ENCODE assay signal across 15 cellular contexts in the genomic region with DNA sequence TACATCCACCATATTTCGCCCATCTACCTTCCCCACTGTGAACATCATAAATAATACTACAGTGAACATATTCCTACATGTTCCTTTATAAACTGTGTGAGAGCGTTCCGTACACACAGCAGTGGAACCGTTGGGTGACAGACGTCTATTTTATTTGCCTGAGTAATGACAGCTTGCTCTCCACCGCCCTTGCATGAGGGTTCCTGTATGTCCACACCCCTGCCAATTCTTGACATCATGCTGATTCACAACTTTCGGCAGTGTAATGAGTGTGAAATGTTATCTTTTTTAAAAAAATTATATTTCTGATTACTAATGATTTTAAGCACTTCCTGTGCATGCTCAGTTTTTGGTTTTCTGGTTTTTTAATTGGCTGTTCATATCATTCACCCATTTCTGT. TPM values are rescaled to one million over a fixed set of nuclear protein-coding genes. Genes with fewer than 3 reads are reported as not detected.
DNase-seq lines count a peak whose midpoint lies in the region; ATAC-seq, FAIRE-seq and TF ChIP-seq lines count a peak whose summit lies in the region.
"Had no signal": no experiment of that assay in that cellular context is flagged by ENCODE, and none has a peak within 500 bp of the region (broad histone marks: within the 10 kb centered on the region; RNA-seq: fewer than 3 reads in every experiment).

No MANE protein-coding gene starts in this region.

- POLR2A ChIA-PET in K562 (lab: Yijun Ruan, JAX), result no interaction called here

- no peaks in the 10 kb centered on the region for H4K20me1 ChIP-seq in K562 (replicated peaks; ENCODE audit: control insufficient read depth, insufficient read depth, low read length)
- H4K20me1 ChIP-seq: BLaER1 had no signal

- H3K14ac ChIP-seq in trophoblast cell (ENCODE audit: low read length), result no peak overlapping the region

- intact Hi-C loops in K562 (cut with micrococcal nuclease), result no loop called here

- H2AK5ac ChIP-seq in trophoblast cell (ENCODE audit: low read length), result no peak overlapping the region

- BruUV-seq in K562 (replicated peaks; lab: Mats Ljungman, UMichigan), result no TSS peak

- peaks cover 4% of the 10 kb centered on the region for H3K79me2 ChIP-seq in K562 (ENCODE audit: control insufficient read depth, insufficient read depth, low read length)
- peaks cover 6% of the 10 kb centered on the region for H3K79me2 ChIP-seq in trophoblast cell (ENCODE audit: control insufficient read depth, insufficient read depth, low read length, poor library complexity)

- H3K4me2 ChIP-seq in K562 (ENCODE audit: insufficient read depth, low read length) (peak overlapping the region; percentile 29; the same call in 1 of the 2 replicates), trophoblast cell (ENCODE audit: low read length) (no peak overlapping the region)
- H3K4me2 ChIP-seq: BLaER1 had no signal

- H3K27ac ChIP-seq in K562 (ENCODE audit: extremely low read depth, low read depth, low read length) (peak overlapping the region; percentile 44), trophoblast cell (ENCODE audit: low read depth, low read length) (no peak overlapping the region)
- H3K27ac ChIP-seq: BLaER1, gastroesophageal sphincter had no signal

- no peak overlapping the region for H2BK12ac ChIP-seq in trophoblast cell (ENCODE audit: low read length)

- H3K9ac ChIP-seq in K562 (ENCODE audit: insufficient read depth in 1 of 2, low read depth in 2 of 2, low read length in 2 of 2), result peak overlapping the region in 1 of 2 experiments; percentile 8; a peak in 1 of 4 replicates
- H3K9ac ChIP-seq in trophoblast cell (ENCODE audit: low read length), result no peak overlapping the region
- H3K9ac ChIP-seq: BLaER1 had no signal

- no peak overlapping the region for H2BK120ac ChIP-seq in trophoblast cell (ENCODE audit: insufficient read depth, low read length, poor library complexity)

- FAIRE-seq in K562 (lab: Jason Lieb, UNC), result peak; percentile 46
- FAIRE-seq: TTC549 had no signal

- H3K4me1 ChIP-seq in K562 (replicated peaks in 1 of 2; ENCODE audit: control insufficient read depth in 2 of 2, insufficient read depth in 2 of 2, low read length in 2 of 2) (peaks cover 2 to 8% of the 10 kb centered on the region in 2 experiments; a peak in 4 of 5 replicates), trophoblast cell (ENCODE audit: control insufficient read depth in 1 of 2, insufficient read depth in 2 of 2, low read length in 2 of 2) (no peaks in the 10 kb centered on the region)

- H3K9me3 ChIP-seq in K562 (replicated peaks; ENCODE audit: control insufficient read depth, insufficient read depth, low read depth, low read length), result no peaks in the 10 kb centered on the region
- H3K9me3 ChIP-seq in trophoblast cell (ENCODE audit: insufficient read depth, low read depth, low read length), result no peaks in the 10 kb centered on the region
- H3K9me3 ChIP-seq: BLaER1, gastroesophageal sphincter, mucosa of descending colon had no signal

- H3K36me3 ChIP-seq in K562 (ENCODE audit: control insufficient read depth, insufficient read depth, low read length), result no peaks in the 10 kb centered on the region
- H3K36me3 ChIP-seq in trophoblast cell (ENCODE audit: control insufficient read depth in 1 of 2, insufficient read depth in 2 of 2, low read length in 2 of 2), result no peaks in the 10 kb centered on the region
- H3K36me3 ChIP-seq: BLaER1, gastroesophageal sphincter had no signal

- H3K4me3 ChIP-seq in K562, result no peak overlapping the region
- H3K4me3 ChIP-seq in trophoblast cell (ENCODE audit: low read depth, low read length), result no peak overlapping the region
- H3K4me3 ChIP-seq: BLaER1, gastroesophageal sphincter, mucosa of descending colon had no signal

- peaks cover 9% of the 10 kb centered on the region for H3K79me1 ChIP-seq in trophoblast cell (ENCODE audit: low read length)

- H3K9me1 ChIP-seq in K562 (ENCODE audit: control insufficient read depth, insufficient read depth, low read length), result no peaks in the 10 kb centered on the region

- no peaks in the 10 kb centered on the region for H3K27me3 ChIP-seq in K562 (ENCODE audit: control insufficient read depth in 2 of 2, insufficient read depth in 2 of 2, low read length in 2 of 2)
- no peaks in the 10 kb centered on the region for H3K27me3 ChIP-seq in trophoblast cell (ENCODE audit: insufficient read depth, low read length)
- H3K27me3 ChIP-seq: BLaER1, gastroesophageal sphincter had no signal

- H3K18ac ChIP-seq in trophoblast cell (ENCODE audit: low read length), result no peak overlapping the region

- no peak overlapping the region for H2BK5ac ChIP-seq in trophoblast cell (ENCODE audit: low read depth, low read length, poor library complexity)

- TF ChIP-seq POLR2A in K562 (conservative IDR thresholded peaks at IDR 0.05), result no peak

- ATAC-seq in K562 (no peak), HG03378 (IDR thresholded peaks at IDR 0.05; ENCODE audit: unreplicated experiment) (no peak)
- ATAC-seq: activated naive CD8-positive, alpha-beta T cell treated with anti-CD3 and anti-CD28 coated beads, Interleukin-2, amount 50 U/mL, for 24 hours; gastroesophageal sphincter; mucosa of descending colon had no signal

- H4K12ac ChIP-seq in trophoblast cell (ENCODE audit: low read depth, low read length), result no peak overlapping the region

- CTCF ChIA-PET in K562 (lab: Yijun Ruan, JAX; ENCODE audit: low intra/inter-chr PET ratio), result no interaction called here

- no peak overlapping the region for H3K23ac ChIP-seq in trophoblast cell (ENCODE audit: low read length)

- TF ChIP-seq CTCF in K562 (IDR thresholded peaks at IDR 0.05 in 2 of 3, conservative IDR thresholded peaks at IDR 0.05 in 1 of 3; ENCODE audit: insufficient read depth in 2 of 3, low read depth in 1 of 3, low read length in 3 of 3), result no peak

- WGBS in K562 (ENCODE audit: insufficient coverage, low coverage, missing lambda C conversion rate), result 41% methylated on average over 7 of the region's 7 CpGs
- no CpG with 5 or more reads among the region's 7 CpGs for WGBS in trophoblast cell (ENCODE audit: extremely low coverage, insufficient coverage, insufficient read length)

- in situ Hi-C loops in K562 (cut with MboI), result no loop called here

- no peak for TF ChIP-seq RAD21 in K562 (CRISPR knock-in tag; conservative IDR thresholded peaks at IDR 0.05 in 1 of 2, IDR thresholded peaks at IDR 0.05 in 1 of 2)

- peak; percentile 7 to 14 for DNase-seq in activated CD4-positive, alpha-beta T cell treated with anti-CD3 and anti-CD28 coated beads, Interleukin-2, amount 50 U/mL, for 48 hours
- no peak for DNase-seq in activated CD4-positive, alpha-beta T cell treated with anti-CD3 and anti-CD28 coated beads for 1 hour
- DNase-seq in NCI-H2171 treated with DMSO at 0.1 percent for 48 hours (lab: John Stamatoyannopoulos, UW), result peak; percentile 87
- DNase-seq in K562 (ENCODE audit: extremely low read depth in 1 of 4, low spot score in 3 of 4), result peak in 2 of 4 experiments; percentile 11 to 18
- peak; percentile 89 for DNase-seq in trophoblast cell
- no peak for DNase-seq in AML-193 (lab: John Stamatoyannopoulos, UW)
- DNase-seq in effector CD8-positive, alpha-beta T cell (lab: John Stamatoyannopoulos, UW), result no peak
- DNase-seq: activated naive CD8-positive, alpha-beta T cell treated with anti-CD3 and anti-CD28 coated beads, Interleukin-2, amount 50 U/mL, for 24 hours; H9; mucosa of descending colon; substantia nigra had no signal

- no peak overlapping the region for H4K91ac ChIP-seq in trophoblast cell (ENCODE audit: low read depth, low read length)

- TF ChIP-seq EP300 in K562 (IDR thresholded peaks at IDR 0.05; ENCODE audit: low read length), result no peak

- H2AFZ ChIP-seq in K562 (ENCODE audit: low read depth, low read length) (peak overlapping the region; percentile 89), trophoblast cell (ENCODE audit: insufficient read depth, low read length, poor library complexity) (no peak overlapping the region)

- no peak overlapping the region for H4K8ac ChIP-seq in trophoblast cell (ENCODE audit: low read depth, low read length)

- H3K4ac ChIP-seq in trophoblast cell (ENCODE audit: low read depth, low read length), result no peak overlapping the region

RNA-seq across cellular contexts. Expression of a gene that starts 4.3 kb away (rescaled TPM):
- 48.0 and 54.7 TPM in 2 replicates for total RNA-seq in K562 (2011; cell fraction: chromatin; rRNA removed; ENCODE audit: low replicate concordance)
- 28.0 and 33.7 TPM in 2 replicates for total RNA-seq in K562 (2011; cell fraction: nucleolus; rRNA removed)
- total RNA-seq in K562 (2011; cell fraction: nucleoplasm; rRNA removed), result 24.4 and 32.5 TPM in 2 replicates
- total RNA-seq in K562 (2014; rRNA removed) (8.6 and 8.7 TPM in 2 replicates), K562 (2014; rRNA removed; fragmentation: Illumina TruSeq; extraction: Trizol) (9.3 and 9.9 TPM in 2 replicates), K562 (2015; rRNA removed; fragmentation: Illumina TruSeq; extraction: Trizol) (11.8 TPM in 2 replicates), K562 (2021) (7.6 and 9.8 TPM in 2 replicates)
- polyA plus RNA-seq in K562 (2011; rRNA removed) (12.3 and 13.5 TPM in 2 replicates), K562 (2014; fragmentation: Illumina TruSeq; extraction: Trizol) (7.2 and 10.1 TPM in 2 replicates), K562 (2014; fragmentation: Nextera tagmentation; extraction: Ambion mirVana) (1 to 10 TPM; 1.3 to 1.6 TPM), K562 (2014; rRNA removed) (11.0 and 15.9 TPM in 2 replicates)
- 6.3 TPM in 2 replicates for polyA plus RNA-seq in K562 (2011; cell fraction: cytosol; rRNA removed)
- 62.4 and 63.4 TPM in 2 replicates for polyA plus RNA-seq in K562 (2011; cell fraction: nucleus; rRNA removed)
- polyA plus RNA-seq in K562 (2012), result 5.8 and 6.2 TPM in 2 replicates
- polyA minus RNA-seq in K562 (2011; rRNA and poly(A)+ RNA removed), result 28.1 and 37.1 TPM in 2 replicates
- polyA minus RNA-seq in K562 (2011; cell fraction: cytosol; rRNA and poly(A)+ RNA removed), result 7.4 and 10.3 TPM in 2 replicates
- 12.7 and 31.8 TPM in 2 replicates for polyA minus RNA-seq in K562 (2011; cell fraction: nucleus; rRNA and poly(A)+ RNA removed)
- polyA plus RNA-seq in trophoblast cell (2013), result 7.8 and 8.2 TPM in 2 replicates

RNA-seq across cellular contexts. Expression of a gene that starts 37.2 kb away (rescaled TPM):
- total RNA-seq in K562 (2011; cell fraction: chromatin; rRNA removed; ENCODE audit: low replicate concordance), result 35.9 and 86.9 TPM in 2 replicates
- 9.8 and 11.2 TPM in 2 replicates for total RNA-seq in K562 (2011; cell fraction: nucleolus; rRNA removed)
- total RNA-seq in K562 (2011; cell fraction: nucleoplasm; rRNA removed), result 26.0 and 26.7 TPM in 2 replicates
- total RNA-seq in K562 (2014; rRNA removed) (3.3 and 4.8 TPM in 2 replicates), K562 (2014; rRNA removed; fragmentation: Illumina TruSeq; extraction: Trizol) (6.3 and 8.3 TPM in 2 replicates), K562 (2015; rRNA removed; fragmentation: Illumina TruSeq; extraction: Trizol) (5.8 and 7.1 TPM in 2 replicates), K562 (2021) (10.9 and 11.8 TPM in 2 replicates)
- polyA plus RNA-seq in K562 (2011; rRNA removed) (2.6 and 2.7 TPM in 2 replicates), K562 (2014; fragmentation: Illumina TruSeq; extraction: Trizol) (5.4 and 6.1 TPM in 2 replicates), K562 (2014; fragmentation: Nextera tagmentation; extraction: Ambion mirVana) (1 to 10 TPM in 1 of 2 experiments, under 1 TPM in 1; 0.74 to 1.4 TPM), K562 (2014; rRNA removed) (2.5 and 3.2 TPM in 2 replicates)
- polyA plus RNA-seq in K562 (2011; cell fraction: cytosol; rRNA removed), result 2.0 and 2.8 TPM in 2 replicates
- 8.0 and 9.7 TPM in 2 replicates for polyA plus RNA-seq in K562 (2011; cell fraction: nucleus; rRNA removed)
- 3.7 and 4.3 TPM in 2 replicates for polyA plus RNA-seq in K562 (2012)
- polyA minus RNA-seq in K562 (2011; rRNA and poly(A)+ RNA removed), result 20.2 and 24.2 TPM in 2 replicates
- polyA minus RNA-seq in K562 (2011; cell fraction: cytosol; rRNA and poly(A)+ RNA removed), result 8.2 and 9.1 TPM in 2 replicates
- polyA minus RNA-seq in K562 (2011; cell fraction: nucleus; rRNA and poly(A)+ RNA removed), result 11.0 and 16.6 TPM in 2 replicates
- polyA plus RNA-seq in trophoblast cell (2013), result 21.3 and 22.4 TPM in 2 replicates

Comparison
In these comparisons a context has a peak if more than half of its experiments do, and no peak if none do; other contexts are left out.
1. DNase-seq: peak in activated CD4-positive, alpha-beta T cell treated with anti-CD3 and anti-CD28 coated beads, Interleukin-2, amount 50 U/mL, for 48 hours (2 of 2), NCI-H2171 treated with DMSO at 0.1 percent for 48 hours (single experiment) and trophoblast cell (2 of 2); none in activated CD4-positive, alpha-beta T cell treated with anti-CD3 and anti-CD28 coated beads for 1 hour (single experiment), AML-193 (0 of 2) and effector CD8-positive, alpha-beta T cell (single experiment).